In the genomic region with DNA sequence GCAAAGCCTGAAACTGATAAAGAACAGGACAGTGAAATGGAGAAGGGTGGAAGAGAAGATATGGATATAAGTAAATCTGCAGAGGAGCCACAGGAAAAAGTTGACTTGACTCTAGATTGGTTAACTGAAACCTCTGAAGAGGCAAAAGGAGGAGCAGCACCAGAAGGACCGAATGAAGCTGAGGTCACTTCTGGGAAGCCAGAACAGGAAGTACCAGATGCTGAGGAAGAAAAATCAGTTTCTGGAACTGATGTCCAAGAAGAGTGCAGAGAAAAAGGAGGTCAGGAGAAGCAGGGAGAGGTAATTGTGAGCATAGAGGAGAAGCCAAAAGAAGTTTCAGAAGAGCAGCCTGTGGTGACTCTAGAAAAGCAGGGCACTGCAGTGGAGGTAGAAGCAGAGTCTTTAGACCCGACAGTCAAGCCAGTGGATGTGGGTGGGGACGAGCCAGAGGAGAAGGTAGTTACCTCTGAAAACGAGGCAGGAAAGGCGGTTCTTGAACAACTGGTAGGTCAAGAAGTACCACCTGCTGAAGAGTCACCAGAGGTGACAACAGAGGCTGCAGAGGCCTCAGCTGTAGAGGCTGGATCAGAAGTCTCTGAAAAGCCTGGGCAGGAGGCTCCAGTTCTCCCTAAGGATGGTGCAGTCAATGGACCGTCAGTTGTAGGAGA, we compare ENCODE assay signal across 15 cellular contexts. TPM values are rescaled to one million over a fixed set of nuclear protein-coding genes. Genes with fewer than 3 reads are reported as not detected.
A peak's percentile ranks its signal among the peaks of the same experiment; 100 is the strongest.
DNase-seq lines count a peak whose midpoint lies in the region; ATAC-seq, FAIRE-seq and TF ChIP-seq lines count a peak whose summit lies in the region.
"Had no signal": no experiment of that assay in that cellular context is flagged by ENCODE, and none has a peak within 500 bp of the region (broad histone marks: within the 10 kb centered on the region; RNA-seq: fewer than 3 reads in every experiment).

No MANE protein-coding gene starts in this region.

- in situ Hi-C loops in Panc1 (cut with HindIII; ENCODE audit: low pct_unique_long_range_greater_than_20kb, low sequenced_read_pairs), result no loop called here

- H3K9me3 Mint-ChIP-seq in stimulated activated naive CD8-positive, alpha-beta T cell treated with anti-CD3 and anti-CD28 coated beads, Interleukin-15, amount 100 ng/mL, for 72 hours, result no peaks in the 10 kb centered on the region

- H3K36me3 ChIP-seq in Panc1 (ENCODE audit: control insufficient read depth, insufficient read depth, low read length) (peaks cover 34% of the 10 kb centered on the region), kidney (ENCODE audit: control insufficient read depth in 1 of 2, insufficient read depth in 2 of 2, low read length in 2 of 2) (peaks cover 0 to 2% of the 10 kb centered on the region in 2 donors)

- no peaks in the 10 kb centered on the region for H3K4me1 ChIP-seq in Panc1 (ENCODE audit: control insufficient read depth, insufficient read depth, low read length)
- H3K4me1 ChIP-seq in kidney (ENCODE audit: control insufficient read depth in 1 of 2, insufficient read depth in 1 of 2, low read depth in 1 of 2, low read length in 2 of 2), result peaks cover 0 to 9% of the 10 kb centered on the region in 2 donors

- peak overlapping the region; percentile 27 to 75 for H3K27ac Mint-ChIP-seq in stimulated activated naive CD8-positive, alpha-beta T cell treated with anti-CD3 and anti-CD28 coated beads, Interleukin-15, amount 100 ng/mL, for 72 hours

- H3K9me3 ChIP-seq in Panc1 (ENCODE audit: control insufficient read depth, insufficient read depth, low read depth, low read length) (no peaks in the 10 kb centered on the region), kidney (ENCODE audit: control insufficient read depth in 1 of 2, low read length in 2 of 2) (no peaks in the 10 kb centered on the region)
- H3K9me3 ChIP-seq: vagina had no signal

- ATAC-seq in Right ventricle myocardium inferior (peak; percentile 64), Right ventricle myocardium superior (ENCODE audit: poor library complexity) (no peak), Panc1 (no peak)
- ATAC-seq in stimulated activated naive CD8-positive, alpha-beta T cell treated with anti-CD3 and anti-CD28 coated beads, Interleukin-15, amount 100 ng/mL, for 72 hours, result no peak

- H3K4me3 ChIP-seq in Panc1 (ENCODE audit: low read depth in 2 of 2, low read length in 2 of 2) (no peak overlapping the region), dorsolateral prefrontal cortex (no peak overlapping the region), kidney (ENCODE audit: low read length in 2 of 2) (no peak overlapping the region)
- H3K4me3 ChIP-seq: vagina had no signal

- no peak for DNase-seq in Right ventricle myocardium inferior (ENCODE audit: missing footprints)
- no peak for DNase-seq in Right ventricle myocardium superior
- no peak for DNase-seq in Panc1 (ENCODE audit: low read depth, low spot score)
- no peak for DNase-seq in dorsolateral prefrontal cortex
- no peak for DNase-seq in stimulated activated naive CD8-positive, alpha-beta T cell treated with anti-CD3 and anti-CD28 coated beads, Interleukin-15, amount 100 ng/mL, for 72 hours
- no peak for DNase-seq in NCI-H1092 treated with DMSO at 0.1 percent for 48 hours (lab: John Stamatoyannopoulos, UW)
- no peak for DNase-seq in kidney
- DNase-seq in NCI-H526 treated with DMSO at 0.1 percent for 48 hours (lab: John Stamatoyannopoulos, UW), result no peak
- DNase-seq: AML-193; NCI-H1694 treated with DMSO at 0.1 percent for 48 hours; NCI-H748 treated with DMSO at 0.1 percent for 48 hours; stimulated activated CD4-positive, alpha-beta T cell treated with anti-CD3 and anti-CD28 coated beads, Interleukin-1b, Interleukin-23, amount 100 ng/mL, for 48 hours had no signal

- H3K4me1 Mint-ChIP-seq in stimulated activated naive CD8-positive, alpha-beta T cell treated with anti-CD3 and anti-CD28 coated beads, Interleukin-15, amount 100 ng/mL, for 72 hours, result peaks cover 13% of the 10 kb centered on the region

- H3K9ac ChIP-seq in kidney (ENCODE audit: low read length in 2 of 2), result no peak overlapping the region

- CTCF ChIA-PET in Panc1 (lab: Charles Lee), result no interaction called here

- POLR2A ChIA-PET in Panc1 (lab: Charles Lee), result no interaction called here

- H3K27ac ChIP-seq in Panc1 (ENCODE audit: low read length), result no peak overlapping the region
- peak overlapping the region in 41 of 59 donors; percentile 1 to 73 (median 37) for H3K27ac ChIP-seq in dorsolateral prefrontal cortex
- no peak overlapping the region for H3K27ac ChIP-seq in kidney (ENCODE audit: low read depth in 2 of 2, low read length in 2 of 2)
- H3K27ac ChIP-seq: vagina had no signal

- no peak for FAIRE-seq in kidney (lab: Jason Lieb, UNC)
- FAIRE-seq: islet of Langerhans, TTC549 had no signal

- H3K27me3 Mint-ChIP-seq in stimulated activated naive CD8-positive, alpha-beta T cell treated with anti-CD3 and anti-CD28 coated beads, Interleukin-15, amount 100 ng/mL, for 72 hours, result no peaks in the 10 kb centered on the region

- no peak overlapping the region for H3K4me3 Mint-ChIP-seq in stimulated activated naive CD8-positive, alpha-beta T cell treated with anti-CD3 and anti-CD28 coated beads, Interleukin-15, amount 100 ng/mL, for 72 hours

- BruUV-seq in Panc1 (replicated peaks; lab: Mats Ljungman, UMichigan), result TSS peak; percentile 89

- H3K27me3 ChIP-seq in Panc1 (ENCODE audit: control insufficient read depth, insufficient read depth, low read length) (no peaks in the 10 kb centered on the region), dorsolateral prefrontal cortex (no peaks in the 10 kb centered on the region)
- H3K27me3 ChIP-seq: vagina had no signal

- intact Hi-C loops in Right ventricle myocardium inferior (cut with DNase I), result no loop called here
- intact Hi-C loops in Right ventricle myocardium superior (cut with DNase I), result no loop called here
- intact Hi-C loops in Panc1 (cut with micrococcal nuclease; ENCODE audit: unreplicated experiment), result no loop called here
- intact Hi-C loops in dorsolateral prefrontal cortex (cut with DNase I), result no loop called here
- intact Hi-C loops in kidney (cut with DNase I), result no loop called here

- TF ChIP-seq CTCF in Panc1 (IDR thresholded peaks at IDR 0.05), result no peak
- no peak for TF ChIP-seq CTCF in dorsolateral prefrontal cortex (IDR thresholded peaks at IDR 0.05 in 54 of 56, conservative IDR thresholded peaks at IDR 0.05 in 2 of 56; ENCODE audit: low read depth in 1 of 56, partially characterized antibody in 56 of 56)
- TF ChIP-seq CTCF in kidney (IDR thresholded peaks at IDR 0.05; ENCODE audit: borderline replicate concordance, extremely low read depth, insufficient read depth), result no peak

RNA-seq across cellular contexts. Expression of a gene that starts 16.3 kb away (rescaled TPM):
- total RNA-seq in Right ventricle myocardium inferior (1.2 TPM), Right ventricle myocardium superior (1.0 TPM), Panc1 (2021; ENCODE audit: unreplicated experiment) (2.2 TPM), dorsolateral prefrontal cortex (1 to 10 TPM in 110 of 120 experiments, under 1 TPM in 10; 0.59 to 6.5 (median 2.2) TPM), kidney (3.0 TPM)
- polyA plus RNA-seq in Panc1 (2012; ENCODE audit: insufficient read length), result 1.1 TPM
- polyA plus RNA-seq in kidney (ENCODE audit: insufficient read depth, low read depth, low replicate concordance), result 1.0 TPM

RNA-seq across cellular contexts. Expression of a gene that starts 23.7 kb away (rescaled TPM):
- total RNA-seq in Right ventricle myocardium inferior (28.5 TPM), Right ventricle myocardium superior (28.7 TPM), Panc1 (2021; ENCODE audit: unreplicated experiment) (193 TPM), dorsolateral prefrontal cortex (100 to 1,000 TPM in 41 of 120 experiments, 10 to 100 TPM in 79; 47.7 to 170 (median 91.5) TPM), kidney (51.6 TPM)
- 147 TPM for polyA plus RNA-seq in Panc1 (2012; ENCODE audit: insufficient read length)
- 49.5 TPM for polyA plus RNA-seq in kidney (ENCODE audit: insufficient read depth, low read depth, low replicate concordance)

RNA-seq across cellular contexts. Expression of a gene that starts 56.9 kb away (rescaled TPM):
- total RNA-seq in Right ventricle myocardium inferior (55.9 TPM), Right ventricle myocardium superior (43.3 TPM), Panc1 (2021; ENCODE audit: unreplicated experiment) (142 TPM), dorsolateral prefrontal cortex (100 to 1,000 TPM in 1 of 120 experiments, 10 to 100 TPM in 119; 34.4 to 104 (median 68.7) TPM), kidney (147 TPM)
- 132 TPM for polyA plus RNA-seq in Panc1 (2012; ENCODE audit: insufficient read length)
- polyA plus RNA-seq in kidney (ENCODE audit: insufficient read depth, low read depth, low replicate concordance), result 431 TPM

Comparison
In these comparisons a context has a peak if more than half of its experiments do, and no peak if none do; other contexts are left out.
1. H3K27ac ChIP-seq: peak in dorsolateral prefrontal cortex (41 of 59); none in Panc1 (single experiment) and kidney (0 of 2).